ENCODE assay signal across 9 cellular contexts in genomic region chr1:45596765-45597164, GRCh38. TPM values are rescaled to one million over a fixed set of nuclear protein-coding genes. Genes with fewer than 3 reads are reported as not detected.
DNase-seq lines count a peak whose midpoint lies in the region; ATAC-seq, FAIRE-seq and TF ChIP-seq lines count a peak whose summit lies in the region.
"Not testable (repeated sequence)": the region's sequence is repeated elsewhere in the genome, so short reads cannot be mapped to it uniquely, and the experiment has no call there.
"Had no signal": no experiment of that assay in that cellular context is flagged by ENCODE, and none has a peak within 500 bp of the region (broad histone marks: within the 10 kb centered on the region; RNA-seq: fewer than 3 reads in every experiment).

No MANE protein-coding gene starts in this region.

- FAIRE-seq in GM12878 (lab: Jason Lieb, UNC); K562 (lab: Jason Lieb, UNC): not testable (repeated sequence)

- H3K14ac ChIP-seq in trophoblast cell (ENCODE audit: low read length): not testable (repeated sequence)

- not testable (repeated sequence) for H2AFZ ChIP-seq in GM23338; GM12878 (ENCODE audit: control insufficient read depth, low read depth, low read length); K562 (ENCODE audit: low read depth, low read length); trophoblast cell (ENCODE audit: insufficient read depth, low read length, poor library complexity)

- CTCF ChIA-PET in HEK293 (lab: Yijun Ruan, JAX); RWPE1 (lab: Yijun Ruan, JAX); GM12878 (lab: Yijun Ruan, JAX); K562 (lab: Yijun Ruan, JAX; ENCODE audit: low intra/inter-chr PET ratio): not testable (repeated sequence)

- not testable (repeated sequence) for TF ChIP-seq POLR2A in GM12878 (IDR thresholded peaks at IDR 0.05; ENCODE audit: low read depth, low read length)
- TF ChIP-seq POLR2A in K562 (conservative IDR thresholded peaks at IDR 0.05): peak; percentile 44; the same call in 1 of the 2 replicates

- H4K20me1 ChIP-seq in GM23338 (replicated peaks; ENCODE audit: insufficient read depth): peaks cover 95% of the 10 kb centered on the region
- H4K20me1 ChIP-seq in GM12878 (ENCODE audit: control insufficient read depth, insufficient read depth); K562 (replicated peaks; ENCODE audit: control insufficient read depth, insufficient read depth, low read length): not testable (repeated sequence)

- not testable (repeated sequence) for H2BK120ac ChIP-seq in trophoblast cell (ENCODE audit: insufficient read depth, low read length, poor library complexity)

- not testable (repeated sequence) for H3K27me3 Mint-ChIP-seq in GM23338 (ENCODE audit: insufficient read depth, low read depth, poor library complexity); nephron progenitor cell (ENCODE audit: low read depth, poor library complexity)

- H3K4me3 Mint-ChIP-seq in GM23338, nephron progenitor cell: not testable (repeated sequence)

- not testable (repeated sequence) for H4K8ac ChIP-seq in trophoblast cell (ENCODE audit: low read depth, low read length)

- H3K9me2 ChIP-seq in GM23338 (ENCODE audit: insufficient read depth): not testable (repeated sequence)

- H3K4ac ChIP-seq in trophoblast cell (ENCODE audit: low read depth, low read length): peak overlapping the region; percentile 30

- H3K4me1 ChIP-seq in GM23338 (ENCODE audit: insufficient read depth); HEK293 (ENCODE audit: control insufficient read depth, insufficient read depth, low read length); GM12878 (ENCODE audit: control insufficient read depth, insufficient read depth, low read length); K562 (replicated peaks in 1 of 2; ENCODE audit: control insufficient read depth in 2 of 2, insufficient read depth in 2 of 2, low read length in 2 of 2); trophoblast cell (ENCODE audit: control insufficient read depth in 1 of 2, insufficient read depth in 2 of 2, low read length in 2 of 2): not testable (repeated sequence)

- H3K27ac ChIP-seq in GM23338 (ENCODE audit: low read depth) (peak overlapping the region; percentile 82), RWPE1 (0 out of 2 replicates have a peak overlapping the region, but pooled peaks have one; percentile 9)
- not testable (repeated sequence) for H3K27ac ChIP-seq in HEK293 (ENCODE audit: extremely low read depth, low read depth, low read length); GM12878 (ENCODE audit: control insufficient read depth, insufficient read depth); K562 (ENCODE audit: extremely low read depth, low read depth, low read length); trophoblast cell (ENCODE audit: low read depth, low read length)

- RAD21 ChIA-PET in GM12878 (lab: Charles Lee; ENCODE audit: unreplicated experiment): not testable (repeated sequence)

- not testable (repeated sequence) for H2BK12ac ChIP-seq in trophoblast cell (ENCODE audit: low read length)

- H3K79me2 ChIP-seq in GM23338 (replicated peaks; ENCODE audit: insufficient read depth) (peaks cover 100% of the 10 kb centered on the region), GM12878 (ENCODE audit: control insufficient read depth, insufficient read depth, low read length) (peaks cover 40% of the 10 kb centered on the region), K562 (ENCODE audit: control insufficient read depth, insufficient read depth, low read length) (peaks cover 95% of the 10 kb centered on the region)
- H3K79me2 ChIP-seq in trophoblast cell (ENCODE audit: control insufficient read depth, insufficient read depth, low read length, poor library complexity): not testable (repeated sequence)

- not testable (repeated sequence) for H3K4me3 ChIP-seq in GM23338; HEK293 (ENCODE audit: low read depth, low read length); GM12878; K562; trophoblast cell (ENCODE audit: low read depth, low read length)

- intact Hi-C loops in GM12878 (cut with micrococcal nuclease; ENCODE audit: unreplicated experiment); K562 (cut with micrococcal nuclease): not testable (repeated sequence)

- 97% methylated on average over 8 of the region's 8 CpGs for WGBS in GM12878 (ENCODE audit: insufficient coverage, insufficient replicate concordance, low lambda C conversion rate, missing lambda C conversion rate)
- WGBS in K562 (ENCODE audit: insufficient coverage, low coverage, missing lambda C conversion rate): 95% methylated on average over 8 of the region's 8 CpGs
- WGBS in trophoblast cell (ENCODE audit: extremely low coverage, insufficient coverage, insufficient read length): no CpG with 5 or more reads among the region's 8 CpGs

- H3K4me2 ChIP-seq in GM23338; GM12878 (ENCODE audit: control insufficient read depth, insufficient read depth); K562 (ENCODE audit: insufficient read depth, low read length); trophoblast cell (ENCODE audit: low read length): not testable (repeated sequence)

- ATAC-seq in GM23338, GM12878, K562: not testable (repeated sequence)

- TF ChIP-seq CTCF in GM23338 (conservative IDR thresholded peaks at IDR 0.05; ENCODE audit: low read depth in 2 of 2); HEK293 (tag by site-specific recombination; IDR thresholded peaks at IDR 0.05); RWPE1 (conservative IDR thresholded peaks at IDR 0.05; ENCODE audit: low read depth); GM12878 (IDR thresholded peaks at IDR 0.05 in 2 of 3, conservative IDR thresholded peaks at IDR 0.05 in 1 of 3; ENCODE audit: control insufficient read depth in 2 of 3, extremely low read depth in 1 of 3, insufficient read depth in 1 of 3, low read depth in 3 of 3, low read length in 3 of 3); K562 (IDR thresholded peaks at IDR 0.05 in 2 of 3, conservative IDR thresholded peaks at IDR 0.05 in 1 of 3; ENCODE audit: insufficient read depth in 2 of 3, low read depth in 1 of 3, low read length in 3 of 3); nephron progenitor cell (IDR thresholded peaks at IDR 0.05): not testable (repeated sequence)

- H3K23ac ChIP-seq in trophoblast cell (ENCODE audit: low read length): not testable (repeated sequence)

- in situ Hi-C loops in GM12878 (cut with MboI); K562 (cut with MboI): not testable (repeated sequence)

- H3K18ac ChIP-seq in trophoblast cell (ENCODE audit: low read length): not testable (repeated sequence)

- POLR2A ChIA-PET in HEK293 (lab: Yijun Ruan, JAX) (interaction anchor here (1.0 kb wide), 1 partner anchor 12 kb away, joined by 5 read pairs; no protein-coding TSS in a partner anchor), GM12878 (lab: Charles Lee) (interaction anchor here (0.6 kb wide), 2 partner anchors 59 to 102 kb away, joined by 3 to 5 read pairs; no protein-coding TSS in a partner anchor), K562 (lab: Yijun Ruan, JAX) (interaction anchor here (0.8 kb wide), 1 partner anchor 10 kb away, joined by 3 read pairs; no protein-coding TSS in a partner anchor)
- POLR2A ChIA-PET in RWPE1 (lab: Yijun Ruan, JAX; ENCODE audit: low non-redundant PET): not testable (repeated sequence)

- peaks cover 55% of the 10 kb centered on the region for H3K36me3 ChIP-seq in GM23338 (ENCODE audit: insufficient read depth)
- H3K36me3 ChIP-seq in HEK293 (ENCODE audit: control insufficient read depth in 2 of 2, insufficient read depth in 1 of 2, low read length in 2 of 2): peaks cover 47 to 75% of the 10 kb centered on the region in 2 experiments
- not testable (repeated sequence) for H3K36me3 ChIP-seq in GM12878 (ENCODE audit: control insufficient read depth in 2 of 2, insufficient read depth in 2 of 2, low read length in 1 of 2)
- peaks cover 94% of the 10 kb centered on the region for H3K36me3 ChIP-seq in K562 (ENCODE audit: control insufficient read depth, insufficient read depth, low read length)
- peaks cover 22 to 23% of the 10 kb centered on the region in 2 experiments for H3K36me3 ChIP-seq in trophoblast cell (ENCODE audit: control insufficient read depth in 1 of 2, insufficient read depth in 2 of 2, low read length in 2 of 2)

- not testable (repeated sequence) for TF ChIP-seq RAD21 in GM12878 (IDR thresholded peaks at IDR 0.05; ENCODE audit: insufficient read depth, low read depth, low read length); K562 (CRISPR knock-in tag; conservative IDR thresholded peaks at IDR 0.05 in 1 of 2, IDR thresholded peaks at IDR 0.05 in 1 of 2)

- not testable (repeated sequence) for H3K79me1 ChIP-seq in trophoblast cell (ENCODE audit: low read length)

- H4K91ac ChIP-seq in trophoblast cell (ENCODE audit: low read depth, low read length): not testable (repeated sequence)

- not testable (repeated sequence) for H3K27me3 ChIP-seq in GM23338 (ENCODE audit: insufficient read depth); GM12878 (replicated peaks in 1 of 2; ENCODE audit: control insufficient read depth in 2 of 2, insufficient read depth in 2 of 2, low read length in 1 of 2); K562 (ENCODE audit: control insufficient read depth in 2 of 2, insufficient read depth in 2 of 2, low read length in 2 of 2); trophoblast cell (ENCODE audit: insufficient read depth, low read length)

- not testable (repeated sequence) for H3K9me3 Mint-ChIP-seq in GM23338, nephron progenitor cell

- H2BK5ac ChIP-seq in trophoblast cell (ENCODE audit: low read depth, low read length, poor library complexity): not testable (repeated sequence)

- SMC1A ChIA-PET in GM12878 (lab: Charles Lee; ENCODE audit: uncharacterized antibody, unreplicated experiment): not testable (repeated sequence)

- H3K9ac ChIP-seq in GM12878 (ENCODE audit: control insufficient read depth, insufficient read depth, low read length); trophoblast cell (ENCODE audit: low read length): not testable (repeated sequence)
- H3K9ac ChIP-seq in K562 (ENCODE audit: insufficient read depth in 1 of 2, low read depth in 2 of 2, low read length in 2 of 2): 0 out of 4 replicates have a peak overlapping the region, but pooled peaks of 1 of the 2 experiments have one; percentile 39

- not testable (repeated sequence) for H3K9me3 ChIP-seq in HEK293 (ENCODE audit: control insufficient read depth, insufficient read depth, low read depth, low read length); GM12878 (replicated peaks; ENCODE audit: control insufficient read depth, insufficient read depth, low read length); K562 (replicated peaks; ENCODE audit: control insufficient read depth, insufficient read depth, low read depth, low read length); trophoblast cell (ENCODE audit: insufficient read depth, low read depth, low read length)

- not testable (repeated sequence) for TF ChIP-seq EP300 in GM12878 (IDR thresholded peaks at IDR 0.05; ENCODE audit: borderline replicate concordance in 1 of 2, control insufficient read depth in 1 of 2, low read depth in 2 of 2, low read length in 2 of 2); K562 (IDR thresholded peaks at IDR 0.05; ENCODE audit: low read length)

- H3K4me1 Mint-ChIP-seq in GM23338: peaks cover 30% of the 10 kb centered on the region
- H3K4me1 Mint-ChIP-seq in nephron progenitor cell: not testable (repeated sequence)

- not testable (repeated sequence) for H3K9me1 ChIP-seq in K562 (ENCODE audit: control insufficient read depth, insufficient read depth, low read length)

- H3K36me3 Mint-ChIP-seq in GM23338 (ENCODE audit: low read depth) (peaks cover 91% of the 10 kb centered on the region), nephron progenitor cell (ENCODE audit: low read depth) (peaks cover 84% of the 10 kb centered on the region)

- DNase-seq in GM23338 (ENCODE audit: low spot score); RWPE1 (ENCODE audit: low spot score); GM12878 (ENCODE audit: low read depth, low spot score); K562 (ENCODE audit: extremely low read depth in 1 of 4, low spot score in 3 of 4); nephron progenitor cell; trophoblast cell: not testable (repeated sequence)
- DNase-seq in activated effector memory CD4-positive, alpha-beta T cell treated with anti-CD3 and anti-CD28 coated beads, Interleukin-2, amount 50 U/mL, for 16 hours: peak; percentile 46

- not testable (repeated sequence) for BruUV-seq in GM12878 (replicated peaks; lab: Mats Ljungman, UMichigan); K562 (replicated peaks; lab: Mats Ljungman, UMichigan)

- H3F3A ChIP-seq in GM23338 (replicated peaks; ENCODE audit: low read depth): peaks cover 19% of the 10 kb centered on the region; the same call in 1 of the 2 replicates

- H4K12ac ChIP-seq in trophoblast cell (ENCODE audit: low read depth, low read length): not testable (repeated sequence)

- H3K27ac Mint-ChIP-seq in GM23338: not testable (repeated sequence)
- H3K27ac Mint-ChIP-seq in nephron progenitor cell: peak overlapping the region; percentile 57

- H2AK5ac ChIP-seq in trophoblast cell (ENCODE audit: low read length): not testable (repeated sequence)

RNA-seq across cellular contexts. Expression of gene NASP, which starts 12.9 kb away (rescaled TPM):
- 254 and 294 TPM in 2 replicates for total RNA-seq in GM23338 (2014; rRNA removed; shearing (Covaris generic))
- 1,008 and 1,039 TPM in 2 replicates for polyA plus RNA-seq in GM23338 (2016; fragmentation: Nextera tagmentation; extraction: Ambion mirVana)
- total RNA-seq in GM12878 (2013; cell fraction: nucleolus; rRNA removed): 189 and 195 TPM in 2 replicates
- total RNA-seq in GM12878 (2014; rRNA removed): 177 and 183 TPM in 2 replicates
- 276 and 278 TPM in 2 replicates for total RNA-seq in GM12878 (2014; rRNA removed; fragmentation: Illumina TruSeq; extraction: Trizol)
- 180 and 184 TPM in 2 replicates for total RNA-seq in GM12878 (2021)
- 98.4 TPM for polyA plus RNA-seq in GM12878 (2011; ENCODE audit: low read depth)
- polyA plus RNA-seq in GM12878 (2011; rRNA removed): 187 and 191 TPM in 2 replicates
- polyA plus RNA-seq in GM12878 (2011; cell fraction: cytosol; rRNA removed): 127 and 155 TPM in 2 replicates
- 201 and 270 TPM in 2 replicates for polyA plus RNA-seq in GM12878 (2011; cell fraction: nucleus; rRNA removed)
- polyA plus RNA-seq in GM12878 (2012): 117 and 125 TPM in 2 replicates
- polyA plus RNA-seq in GM12878 (2014; fragmentation: Illumina TruSeq; extraction: Trizol): 321 and 355 TPM in 2 replicates
- 100 to 1,000 TPM; 111 to 175 TPM for polyA plus RNA-seq in GM12878 (2014; fragmentation: Nextera tagmentation; extraction: Ambion mirVana)
- 195 and 220 TPM in 2 replicates for polyA plus RNA-seq in GM12878 (2014; rRNA removed)
- polyA plus RNA-seq in GM12878 (2016; fragmentation: Nextera tagmentation; extraction: Ambion mirVana): 100 to 1,000 TPM; 234 to 238 TPM
- polyA minus RNA-seq in GM12878 (2011; rRNA and poly(A)+ RNA removed): 143 and 157 TPM in 2 replicates
- polyA minus RNA-seq in GM12878 (2011; cell fraction: cytosol; rRNA and poly(A)+ RNA removed): 77.1 and 87.6 TPM in 2 replicates
- polyA minus RNA-seq in GM12878 (2011; cell fraction: nucleus; rRNA and poly(A)+ RNA removed): 68.7 and 103 TPM in 2 replicates
- 238 and 493 TPM in 2 replicates for total RNA-seq in K562 (2011; cell fraction: chromatin; rRNA removed; ENCODE audit: low replicate concordance)
- 142 and 174 TPM in 2 replicates for total RNA-seq in K562 (2011; cell fraction: nucleolus; rRNA removed)
- 284 and 450 TPM in 2 replicates for total RNA-seq in K562 (2011; cell fraction: nucleoplasm; rRNA removed)
- total RNA-seq in K562 (2014; rRNA removed): 348 and 419 TPM in 2 replicates
- total RNA-seq in K562 (2014; rRNA removed; fragmentation: Illumina TruSeq; extraction: Trizol): 452 and 498 TPM in 2 replicates
- total RNA-seq in K562 (2015; rRNA removed; fragmentation: Illumina TruSeq; extraction: Trizol): 479 and 526 TPM in 2 replicates
- total RNA-seq in K562 (2021): 297 and 341 TPM in 2 replicates
- polyA plus RNA-seq in K562 (2011; rRNA removed): 279 and 361 TPM in 2 replicates
- 164 and 221 TPM in 2 replicates for polyA plus RNA-seq in K562 (2011; cell fraction: cytosol; rRNA removed)
- polyA plus RNA-seq in K562 (2011; cell fraction: nucleus; rRNA removed): 319 and 321 TPM in 2 replicates
- polyA plus RNA-seq in K562 (2012): 265 and 362 TPM in 2 replicates
- 471 and 546 TPM in 2 replicates for polyA plus RNA-seq in K562 (2014; fragmentation: Illumina TruSeq; extraction: Trizol)
- polyA plus RNA-seq in K562 (2014; fragmentation: Nextera tagmentation; extraction: Ambion mirVana): 100 to 1,000 TPM; 199 to 369 TPM
- 496 and 578 TPM in 2 replicates for polyA plus RNA-seq in K562 (2014; rRNA removed)
- 269 and 276 TPM in 2 replicates for polyA minus RNA-seq in K562 (2011; rRNA and poly(A)+ RNA removed)
- polyA minus RNA-seq in K562 (2011; cell fraction: cytosol; rRNA and poly(A)+ RNA removed): 152 and 212 TPM in 2 replicates
- polyA minus RNA-seq in K562 (2011; cell fraction: nucleus; rRNA and poly(A)+ RNA removed): 132 and 189 TPM in 2 replicates
- polyA plus RNA-seq in trophoblast cell (2013): 129 and 144 TPM in 2 replicates

RNA-seq across cellular contexts. Expression of gene CCDC17, which starts 27.1 kb away (rescaled TPM):
- total RNA-seq in GM23338 (2014; rRNA removed; shearing (Covaris generic)): 1.0 and 2.2 TPM in 2 replicates
- polyA plus RNA-seq in GM23338 (2016; fragmentation: Nextera tagmentation; extraction: Ambion mirVana): 0.57 and 0.90 TPM in 2 replicates
- total RNA-seq in GM12878 (2013; cell fraction: nucleolus; rRNA removed): 11.5 and 12.1 TPM in 2 replicates
- total RNA-seq in GM12878 (2014; rRNA removed): 1.1 and 1.8 TPM in 2 replicates
- 0.64 and 0.76 TPM in 2 replicates for total RNA-seq in GM12878 (2014; rRNA removed; fragmentation: Illumina TruSeq; extraction: Trizol)
- 1.7 and 1.9 TPM in 2 replicates for total RNA-seq in GM12878 (2021)
- 0.38 TPM for polyA plus RNA-seq in GM12878 (2011; ENCODE audit: low read depth)
- polyA plus RNA-seq in GM12878 (2011; rRNA removed): 0.46 and 0.87 TPM in 2 replicates
- 0.75 and 1.0 TPM in 2 replicates for polyA plus RNA-seq in GM12878 (2011; cell fraction: cytosol; rRNA removed)
- polyA plus RNA-seq in GM12878 (2011; cell fraction: nucleus; rRNA removed): 7.8 and 9.1 TPM in 2 replicates
- polyA plus RNA-seq in GM12878 (2012): 0.62 and 0.67 TPM in 2 replicates
- 0.24 and 0.40 TPM in 2 replicates for polyA plus RNA-seq in GM12878 (2014; fragmentation: Illumina TruSeq; extraction: Trizol)
- under 1 TPM; 0.15 to 0.32 TPM for polyA plus RNA-seq in GM12878 (2014; fragmentation: Nextera tagmentation; extraction: Ambion mirVana)
- 1.2 and 1.6 TPM in 2 replicates for polyA plus RNA-seq in GM12878 (2014; rRNA removed)
- polyA plus RNA-seq in GM12878 (2016; fragmentation: Nextera tagmentation; extraction: Ambion mirVana): under 1 TPM; 0.16 to 0.62 TPM
- polyA minus RNA-seq in GM12878 (2011; rRNA and poly(A)+ RNA removed): 2.0 and 3.1 TPM in 2 replicates
- not detected in 2 replicates for polyA minus RNA-seq in GM12878 (2011; cell fraction: cytosol; rRNA and poly(A)+ RNA removed)
- 2.9 and 6.4 TPM in 2 replicates for polyA minus RNA-seq in GM12878 (2011; cell fraction: nucleus; rRNA and poly(A)+ RNA removed)
- total RNA-seq in K562 (2011; cell fraction: chromatin; rRNA removed; ENCODE audit: low replicate concordance): 10.6 and 21.6 TPM in 2 replicates
- total RNA-seq in K562 (2011; cell fraction: nucleolus; rRNA removed): 10.8 and 12.8 TPM in 2 replicates
- total RNA-seq in K562 (2011; cell fraction: nucleoplasm; rRNA removed): 9.5 and 12.6 TPM in 2 replicates
- total RNA-seq in K562 (2014; rRNA removed): 0.82 and 2.1 TPM in 2 replicates
- 0.62 and 0.73 TPM in 2 replicates for total RNA-seq in K562 (2014; rRNA removed; fragmentation: Illumina TruSeq; extraction: Trizol)
- 1.1 and 1.3 TPM in 2 replicates for total RNA-seq in K562 (2015; rRNA removed; fragmentation: Illumina TruSeq; extraction: Trizol)
- total RNA-seq in K562 (2021): 2.0 and 2.4 TPM in 2 replicates
- polyA plus RNA-seq in K562 (2011; rRNA removed): 0.85 and 1.4 TPM in 2 replicates
- polyA plus RNA-seq in K562 (2011; cell fraction: cytosol; rRNA removed): 0.78 and 0.98 TPM in 2 replicates
- polyA plus RNA-seq in K562 (2011; cell fraction: nucleus; rRNA removed): 9.2 and 13.3 TPM in 2 replicates
- 0.56 and 1.4 TPM in 2 replicates for polyA plus RNA-seq in K562 (2012)
- polyA plus RNA-seq in K562 (2014; fragmentation: Illumina TruSeq; extraction: Trizol): 0.51 and 0.54 TPM in 2 replicates
- under 1 TPM; 0.20 TPM for polyA plus RNA-seq in K562 (2014; fragmentation: Nextera tagmentation; extraction: Ambion mirVana)
- polyA plus RNA-seq in K562 (2014; rRNA removed): 1.4 and 1.6 TPM in 2 replicates
- polyA minus RNA-seq in K562 (2011; rRNA and poly(A)+ RNA removed): 1.3 and 1.7 TPM in 2 replicates
- 0.76 and 0.91 TPM in 2 replicates for polyA minus RNA-seq in K562 (2011; cell fraction: cytosol; rRNA and poly(A)+ RNA removed)
- 3.5 and 3.7 TPM in 2 replicates for polyA minus RNA-seq in K562 (2011; cell fraction: nucleus; rRNA and poly(A)+ RNA removed)
- polyA plus RNA-seq in trophoblast cell (2013): 0.49 and 0.54 TPM in 2 replicates
- polyA plus RNA-seq: CD14-positive monocyte had no signal

RNA-seq across cellular contexts. Expression of gene AKR1A1, which starts 46.1 kb away (rescaled TPM):
- 172 and 186 TPM in 2 replicates for total RNA-seq in GM23338 (2014; rRNA removed; shearing (Covaris generic))
- polyA plus RNA-seq in GM23338 (2016; fragmentation: Nextera tagmentation; extraction: Ambion mirVana) (275 and 293 TPM in 2 replicates), GM12878 (2011; rRNA removed) (243 and 335 TPM in 2 replicates), GM12878 (2014; fragmentation: Illumina TruSeq; extraction: Trizol) (182 and 222 TPM in 2 replicates), GM12878 (2014; fragmentation: Nextera tagmentation; extraction: Ambion mirVana) (100 to 1,000 TPM; 199 to 200 TPM), GM12878 (2014; rRNA removed) (253 and 265 TPM in 2 replicates), GM12878 (2016; fragmentation: Nextera tagmentation; extraction: Ambion mirVana) (100 to 1,000 TPM; 309 to 334 TPM), K562 (2011; rRNA removed) (211 and 285 TPM in 2 replicates), K562 (2014; fragmentation: Illumina TruSeq; extraction: Trizol) (139 TPM in 2 replicates), K562 (2014; fragmentation: Nextera tagmentation; extraction: Ambion mirVana) (100 to 1,000 TPM in 1 of 2 experiments, 10 to 100 TPM in 1; 68.6 to 114 TPM), K562 (2014; rRNA removed) (150 and 184 TPM in 2 replicates)
- 82.3 and 85.2 TPM in 2 replicates for total RNA-seq in GM12878 (2013; cell fraction: nucleolus; rRNA removed)
- total RNA-seq in GM12878 (2014; rRNA removed) (208 and 209 TPM in 2 replicates), GM12878 (2014; rRNA removed; fragmentation: Illumina TruSeq; extraction: Trizol) (187 and 189 TPM in 2 replicates), GM12878 (2021) (259 and 260 TPM in 2 replicates), K562 (2014; rRNA removed) (98.6 and 121 TPM in 2 replicates), K562 (2014; rRNA removed; fragmentation: Illumina TruSeq; extraction: Trizol) (99.7 and 132 TPM in 2 replicates), K562 (2015; rRNA removed; fragmentation: Illumina TruSeq; extraction: Trizol) (126 and 127 TPM in 2 replicates), K562 (2021) (142 and 177 TPM in 2 replicates)
- polyA plus RNA-seq in GM12878 (2011; ENCODE audit: low read depth): 223 TPM
- 422 and 450 TPM in 2 replicates for polyA plus RNA-seq in GM12878 (2011; cell fraction: cytosol; rRNA removed)
- polyA plus RNA-seq in GM12878 (2011; cell fraction: nucleus; rRNA removed): 238 and 249 TPM in 2 replicates
- 188 and 204 TPM in 2 replicates for polyA plus RNA-seq in GM12878 (2012)
- polyA minus RNA-seq in GM12878 (2011; rRNA and poly(A)+ RNA removed): 265 and 347 TPM in 2 replicates
- polyA minus RNA-seq in GM12878 (2011; cell fraction: cytosol; rRNA and poly(A)+ RNA removed): 80.9 and 94.5 TPM in 2 replicates
- 56.6 and 85.1 TPM in 2 replicates for polyA minus RNA-seq in GM12878 (2011; cell fraction: nucleus; rRNA and poly(A)+ RNA removed)
- 130 and 233 TPM in 2 replicates for total RNA-seq in K562 (2011; cell fraction: chromatin; rRNA removed; ENCODE audit: low replicate concordance)
- 180 and 202 TPM in 2 replicates for total RNA-seq in K562 (2011; cell fraction: nucleolus; rRNA removed)
- 172 and 179 TPM in 2 replicates for total RNA-seq in K562 (2011; cell fraction: nucleoplasm; rRNA removed)
- polyA plus RNA-seq in K562 (2011; cell fraction: cytosol; rRNA removed): 210 and 307 TPM in 2 replicates
- polyA plus RNA-seq in K562 (2011; cell fraction: nucleus; rRNA removed): 171 and 202 TPM in 2 replicates
- polyA plus RNA-seq in K562 (2012): 173 and 250 TPM in 2 replicates
- 165 and 169 TPM in 2 replicates for polyA minus RNA-seq in K562 (2011; rRNA and poly(A)+ RNA removed)
- 102 and 104 TPM in 2 replicates for polyA minus RNA-seq in K562 (2011; cell fraction: cytosol; rRNA and poly(A)+ RNA removed)
- polyA minus RNA-seq in K562 (2011; cell fraction: nucleus; rRNA and poly(A)+ RNA removed): 66.4 and 89.5 TPM in 2 replicates
- polyA plus RNA-seq in trophoblast cell (2013): 105 and 110 TPM in 2 replicates
